ENCODE assay signal across 8 cellular contexts in the genomic region with DNA sequence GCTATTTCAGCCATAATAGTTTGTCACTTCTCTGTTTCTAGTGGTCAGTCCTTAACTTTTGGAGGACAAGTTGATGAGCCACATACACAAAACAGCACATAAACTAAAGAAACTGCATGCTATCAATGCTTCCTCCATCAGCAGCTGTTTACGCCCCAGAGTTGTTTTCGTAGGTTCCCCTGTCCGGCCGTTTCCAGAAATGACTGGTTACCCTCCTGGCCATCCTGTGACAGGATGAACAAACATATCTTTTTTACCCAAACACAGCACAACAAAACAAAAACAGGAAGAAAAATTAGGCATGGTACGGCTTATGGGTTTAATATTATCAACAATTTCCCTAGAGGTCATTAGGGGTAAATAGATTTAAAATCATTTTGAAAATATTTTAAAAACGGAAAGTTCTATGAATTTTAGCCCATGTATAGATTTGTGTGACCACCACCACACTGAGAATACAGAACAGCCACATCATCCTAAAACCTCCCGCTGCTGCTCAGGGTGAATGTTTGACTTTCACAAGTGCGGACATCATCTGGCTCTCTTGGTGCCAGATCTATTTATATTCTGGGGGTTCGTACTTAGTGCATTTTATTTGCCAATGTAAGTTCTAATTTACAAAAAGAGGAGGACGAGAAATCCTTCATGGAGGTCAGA.
DNase-seq lines count a peak whose midpoint lies in the region; ATAC-seq and TF ChIP-seq lines count a peak whose summit lies in the region.

No MANE protein-coding gene starts in this region.

- H2BK120ac ChIP-seq in H9 (ENCODE audit: low read depth, low read length, poor library complexity, severe bottlenecking) = no peak overlapping the region

- TF ChIP-seq POLR2A in Peyer's patch (IDR thresholded peaks at IDR 0.05) = no peak

- peak overlapping the region in 2 of 3 experiments; percentile 12 to 28; a peak in 1 of 7 replicates for H3K27ac Mint-ChIP-seq in H9
- H3K27ac Mint-ChIP-seq in natural killer cell = peak overlapping the region; percentile 56 to 68

- H3K27me3 ChIP-seq in H9 (ENCODE audit: insufficient read depth, low read length) = no peaks in the 10 kb centered on the region
- no peaks in the 10 kb centered on the region for H3K27me3 ChIP-seq in Peyer's patch

- H2BK5ac ChIP-seq in H9 (ENCODE audit: insufficient read length, low read length) = no peak overlapping the region

- H3K14ac ChIP-seq in H9 (ENCODE audit: insufficient read depth, low read length) = no peak overlapping the region; the same call in 1 of the 2 replicates

- no peak overlapping the region for H3K18ac ChIP-seq in H9 (ENCODE audit: insufficient read length, low read depth, low read length)

- no peaks in the 10 kb centered on the region for H3K9me3 ChIP-seq in H9 (ENCODE audit: control insufficient read depth, low read depth, low read length)
- no peaks in the 10 kb centered on the region for H3K9me3 ChIP-seq in Peyer's patch

- H2BK20ac ChIP-seq in H9 (ENCODE audit: low read depth, low read length, poor library complexity, severe bottlenecking) = no peak overlapping the region

- no peak overlapping the region for H3K56ac ChIP-seq in H9 (ENCODE audit: insufficient read length, low read depth, low read length)

- H2BK12ac ChIP-seq in H9 (ENCODE audit: insufficient read length, low read depth, low read length) = no peak overlapping the region

- no peak overlapping the region for H3K23ac ChIP-seq in H9 (ENCODE audit: insufficient read length, low read depth, low read length)

- H3K4me1 ChIP-seq in H9 (ENCODE audit: insufficient read depth, low read length) = no peaks in the 10 kb centered on the region
- no peaks in the 10 kb centered on the region for H3K4me1 ChIP-seq in Peyer's patch

- H3K79me2 ChIP-seq in H9 (ENCODE audit: insufficient read depth, low read length) = no peaks in the 10 kb centered on the region

- no CpG with 5 or more reads among the region's 10 CpGs for WGBS in H9 (ENCODE audit: extremely low coverage, insufficient read length, low lambda C conversion rate)

- H4K5ac ChIP-seq in H9 (ENCODE audit: insufficient read length, low read depth, low read length) = no peak overlapping the region

- no peaks in the 10 kb centered on the region for H3K23me2 ChIP-seq in H9 (ENCODE audit: insufficient read length, low read depth, low read length, poor library complexity, severe bottlenecking)

- H3K4me1 Mint-ChIP-seq in H9 = peaks cover 27 to 35% of the 10 kb centered on the region in 2 experiments
- H3K4me1 Mint-ChIP-seq in natural killer cell = peaks cover 49 to 56% of the 10 kb centered on the region in 2 donors

- peaks cover 0 to 17% (median 0%) of the 10 kb centered on the region in 3 donors for H3K36me3 ChIP-seq in Peyer's patch

- H4K91ac ChIP-seq in H9 (ENCODE audit: insufficient read length, low read depth, low read length) = no peak overlapping the region

- no peak overlapping the region for H3K4me2 ChIP-seq in H9 (ENCODE audit: insufficient read depth, insufficient read length, low read length)

- no peak overlapping the region for H3K4ac ChIP-seq in H9 (ENCODE audit: low read depth, low read length)

- H3K27me3 Mint-ChIP-seq in H9 (ENCODE audit: low read depth) (no peaks in the 10 kb centered on the region), natural killer cell (ENCODE audit: low read depth in 2 of 2) (no peaks in the 10 kb centered on the region)

- H4K8ac ChIP-seq in H9 (replicated peaks; ENCODE audit: insufficient read length, low read depth, low read length) = no peak overlapping the region

- H3K4me3 Mint-ChIP-seq in H9 = no peak overlapping the region
- no peak overlapping the region for H3K4me3 Mint-ChIP-seq in natural killer cell

- H4K20me1 ChIP-seq in H9 (ENCODE audit: control insufficient read depth, insufficient read depth, insufficient read length) = no peaks in the 10 kb centered on the region

- H3K79me1 ChIP-seq in H9 (ENCODE audit: insufficient read depth, low read depth, low read length, poor library complexity, severe bottlenecking) = no peaks in the 10 kb centered on the region

- H2BK15ac ChIP-seq in H9 (ENCODE audit: low read depth, low read length) = no peak overlapping the region

- no peak overlapping the region for H3K4me3 ChIP-seq in Peyer's patch

- no peaks in the 10 kb centered on the region for H3K9me3 Mint-ChIP-seq in H9
- no peaks in the 10 kb centered on the region for H3K9me3 Mint-ChIP-seq in natural killer cell

- H3K27ac ChIP-seq in H9 (ENCODE audit: insufficient read length, low read depth, low read length) = no peak overlapping the region
- H3K27ac ChIP-seq in Peyer's patch = peak overlapping the region in 3 of 4 donors; percentile 39 to 71 (median 61)

- no peaks in the 10 kb centered on the region for H3K36me3 Mint-ChIP-seq in H9 (ENCODE audit: insufficient read depth in 1 of 3, low read depth in 3 of 3)
- H3K36me3 Mint-ChIP-seq in natural killer cell = no peaks in the 10 kb centered on the region

- no peak overlapping the region for H3T11ph ChIP-seq in H9 (ENCODE audit: low read length)

- in situ Hi-C loops in ACHN (cut with HindIII; ENCODE audit: low pct_ligation_motif_present, low pct_unique_long_range_greater_than_20kb, low sequenced_read_pairs) = no loop called here

- intact Hi-C loops in natural killer cell (cut with micrococcal nuclease) = no loop called here

- H2AFZ ChIP-seq in H9 (ENCODE audit: low read length) = no peak overlapping the region

- TF ChIP-seq CTCF in H9 (conservative IDR thresholded peaks at IDR 0.05) = no peak
- no peak for TF ChIP-seq CTCF in Peyer's patch (IDR thresholded peaks at IDR 0.05)
- no peak for TF ChIP-seq CTCF in natural killer cell (IDR thresholded peaks at IDR 0.05)

- DNase-seq in H9 (no peak), Peyer's patch (peak in 1 of 3 donors; percentile 56), natural killer cell (no peak), ACHN (no peak), superior temporal gyrus (ENCODE audit: extremely low spot score) (no peak), NCI-H146 treated with DMSO at 0.1 percent for 48 hours (lab: John Stamatoyannopoulos, UW; ENCODE audit: unreplicated experiment) (no peak)
- no peak for DNase-seq in stimulated activated CD4-positive, alpha-beta T cell treated with anti-CD3 and anti-CD28 coated beads, Interleukin-4, amount 100 ng/mL, for 4 hours

- H3K9ac ChIP-seq in H9 (ENCODE audit: extremely low read depth, insufficient read length, low read length) = no peak overlapping the region

- ATAC-seq in GM18520 (IDR thresholded peaks at IDR 0.05; ENCODE audit: unreplicated experiment) (peak; percentile 55), natural killer cell (no peak)

- no peak overlapping the region for H2AK5ac ChIP-seq in H9 (ENCODE audit: insufficient read length, low read length)
